Comparison of ENCODE assay signal across 8 cellular contexts in genomic region chr2:163345795-163346573, GRCh38.
DNase-seq lines count a peak whose midpoint lies in the region; TF ChIP-seq lines count a peak whose summit lies in the region.

No MANE protein-coding gene starts in this region.

- H3K9me3 ChIP-seq in HEK293 (ENCODE audit: control insufficient read depth, insufficient read depth, low read depth, low read length) (no peaks in the 10 kb centered on the region), prostate gland (no peaks in the 10 kb centered on the region)

- intact Hi-C loops in prostate gland (cut with DNase I), result loop anchor here (5.0 to 10.0 kb wide), 3 partner anchors 266 to 1081 kb away; no protein-coding TSS in a partner anchor

- H3K27ac ChIP-seq in HEK293 (ENCODE audit: extremely low read depth, low read depth, low read length) (no peak overlapping the region), RWPE1 (no peak overlapping the region), prostate gland (no peak overlapping the region)

- no peaks in the 10 kb centered on the region for H3K27me3 ChIP-seq in prostate gland (replicated peaks; ENCODE audit: insufficient read depth)

- DNase-seq in SIG-M5 treated with dmso at 0.1 percent for 504 hours (lab: John Stamatoyannopoulos, UW; ENCODE audit: unreplicated experiment) (peak; percentile 79), SIG-M5 (lab: John Stamatoyannopoulos, UW) (no peak), M059J (ENCODE audit: low read depth) (peak; percentile 81), RWPE1 (ENCODE audit: low spot score) (peak; percentile 41), fibroblast of gingiva (ENCODE audit: low read depth) (peak; percentile 38), prostate gland (ENCODE audit: low spot score) (peak; percentile 27), activated gamma-delta T cell (lab: John Stamatoyannopoulos, UW) (no peak)

- CTCF ChIA-PET in HEK293 (lab: Yijun Ruan, JAX) (interaction anchor here (0.5 to 1.7 kb wide), 17 partner anchors 14 to 1079 kb away, joined by 3 to 7 read pairs (median 3); no protein-coding TSS in a partner anchor), RWPE1 (lab: Yijun Ruan, JAX) (interaction anchor here (0.5 to 1.1 kb wide), 8 partner anchors 11 to 516 kb away, joined by 3 to 5 read pairs (median 3); no protein-coding TSS in a partner anchor)

- WGBS in prostate gland, result 4% methylated on average over 6 of the region's 6 CpGs

- H3K36me3 ChIP-seq in HEK293 (ENCODE audit: control insufficient read depth in 2 of 2, insufficient read depth in 1 of 2, low read length in 2 of 2) (no peaks in the 10 kb centered on the region), prostate gland (no peaks in the 10 kb centered on the region)

- TF ChIP-seq CTCF in HEK293 (tag by site-specific recombination; IDR thresholded peaks at IDR 0.05) (peak; percentile 17; the same call in 1 of the 2 replicates), RWPE1 (conservative IDR thresholded peaks at IDR 0.05; ENCODE audit: low read depth) (peak; percentile 84), prostate gland (IDR thresholded peaks at IDR 0.05) (peak; percentile 56 to 81 (median 68))

- no peak overlapping the region for H3K4me3 ChIP-seq in HEK293 (ENCODE audit: low read depth, low read length)
- no peak overlapping the region for H3K4me3 ChIP-seq in prostate gland

- 0 out of 2 replicates have a peak, but pooled peaks cover 6% of the 10 kb centered on the region for H3K4me1 ChIP-seq in HEK293 (ENCODE audit: control insufficient read depth, insufficient read depth, low read length)
- H3K4me1 ChIP-seq in prostate gland (replicated peaks), result no peaks in the 10 kb centered on the region

- POLR2A ChIA-PET in HEK293 (lab: Yijun Ruan, JAX), result interaction anchor here (1.0 kb wide), 1 partner anchor 390 kb away, joined by 3 read pairs; the partner anchor contains the start of gene FIGN
- POLR2A ChIA-PET in RWPE1 (lab: Yijun Ruan, JAX; ENCODE audit: low non-redundant PET), result no interaction called here

- no peak for TF ChIP-seq POLR2A in prostate gland (IDR thresholded peaks at IDR 0.05)

TF ChIP-seq in HEK293, 187 proteins besides CTCF, POLR2A, EP300 and RAD21:
- peak; percentile 87 for TF ChIP-seq PRDM1 (tag by site-specific recombination; IDR thresholded peaks at IDR 0.05)
- TF ChIP-seq PRDM10 (tag by site-specific recombination; IDR thresholded peaks at IDR 0.05), result peak; percentile 92
- no peak for TF ChIP-seq ZNF610 (tag by site-specific recombination; IDR thresholded peaks at IDR 0.05; ENCODE audit: borderline replicate concordance)
- peak; percentile 72 for TF ChIP-seq ZNF654 (tag by site-specific recombination; IDR thresholded peaks at IDR 0.05; ENCODE audit: low read depth)
- TF ChIP-seq ZSCAN18 (tag by site-specific recombination; IDR thresholded peaks at IDR 0.05), result no peak

Comparison
In these comparisons a context has a peak if more than half of its experiments do, and no peak if none do; other contexts are left out.
1. DNase-seq: peak in SIG-M5 treated with dmso at 0.1 percent for 504 hours (single experiment), M059J (single experiment), RWPE1 (single experiment), fibroblast of gingiva (single experiment) and prostate gland (single experiment); none in SIG-M5 (single experiment) and activated gamma-delta T cell (single experiment).
2. CTCF ChIP-seq: peak in every context shown above with its lines; median percentile 84 in RWPE1; 68 in prostate gland; 17 in HEK293.